Comparison of ENCODE assay signal across 8 cellular contexts in the genomic region with DNA sequence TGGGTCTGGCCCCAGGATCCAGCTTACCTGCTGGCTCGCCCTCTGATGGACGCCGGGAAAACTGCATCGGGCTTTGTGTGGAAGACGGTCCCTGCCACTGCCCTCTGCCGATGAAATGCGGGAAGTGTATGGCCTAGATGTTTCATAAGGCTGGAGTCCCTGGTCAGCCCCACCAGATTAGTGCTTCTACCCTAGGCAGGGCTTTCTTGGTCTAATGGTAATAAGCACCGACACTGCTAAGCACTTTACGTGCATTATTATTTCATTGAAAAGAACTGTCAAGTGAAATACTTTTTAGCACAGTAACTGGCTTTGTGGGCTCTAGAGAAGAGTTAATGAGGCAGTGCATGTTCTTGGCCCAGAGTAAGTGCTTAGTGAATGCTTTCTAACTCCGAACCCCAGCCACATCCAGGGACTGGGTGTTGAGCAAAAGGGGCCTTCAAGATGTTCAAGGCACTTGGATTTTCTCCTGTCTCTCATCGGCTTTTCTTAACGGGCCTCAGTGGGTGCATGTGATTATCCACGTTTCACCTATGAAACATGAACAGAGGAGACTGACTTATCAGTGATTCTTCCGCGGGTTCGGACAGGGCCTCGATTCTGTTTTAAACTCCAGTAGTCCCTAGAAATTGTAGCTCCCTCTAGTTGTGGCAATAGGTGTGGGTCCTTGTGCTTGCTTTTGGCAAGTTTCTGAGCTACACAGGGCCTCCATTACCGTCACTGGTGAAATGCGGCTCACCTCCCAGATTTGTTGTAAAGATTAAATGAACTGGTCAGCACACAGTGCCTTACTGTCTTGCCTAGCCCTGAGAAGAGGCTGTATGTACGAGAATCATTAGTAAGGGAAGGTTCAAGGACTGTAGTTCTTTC. TPM values are rescaled to one million over a fixed set of nuclear protein-coding genes. Genes with fewer than 3 reads are reported as not detected.
DNase-seq lines count a peak whose midpoint lies in the region; ATAC-seq, FAIRE-seq and TF ChIP-seq lines count a peak whose summit lies in the region.

No MANE protein-coding gene starts in this region.

- H3K4me3 ChIP-seq in skeletal muscle cell (ENCODE audit: low read depth, low read length), result no peak overlapping the region

- DNase-seq in GM12892 (ENCODE audit: insufficient read length) (peak; percentile 62), NCI-H2107 treated with DMSO at 0.1 percent for 48 hours (lab: John Stamatoyannopoulos, UW; ENCODE audit: unreplicated experiment) (peak; percentile 86), astrocyte of the hippocampus (ENCODE audit: low read depth, low spot score) (peak; percentile 97), hypothalamus (lab: John Stamatoyannopoulos, UW) (peak; percentile 12 to 95 (median 82)), skeletal muscle cell (ENCODE audit: low read depth) (peak; percentile 65)

- peak; percentile 42; the same call in 1 of the 2 replicates for TF ChIP-seq POLR2A in GM12892 (IDR thresholded peaks at IDR 0.05; ENCODE audit: low read depth, low read length)

- ATAC-seq in HG02973 (IDR thresholded peaks at IDR 0.05; ENCODE audit: unreplicated experiment) (peak; percentile 57), HG03469 (IDR thresholded peaks at IDR 0.05; ENCODE audit: unreplicated experiment) (no peak)

- FAIRE-seq in GM12892 (lab: Jason Lieb, UNC) (peak; percentile 82), TTC549 (lab: Jason Lieb, UNC) (peak; percentile 77)

RNA-seq across cellular contexts. Expression of a gene that starts 6.6 kb away (rescaled TPM):
- 82.9 TPM for polyA plus RNA-seq in GM12892 (2012; ENCODE audit: missing spikeins)

RNA-seq across cellular contexts. Expression of a gene that starts 21.8 kb away (rescaled TPM):
- polyA plus RNA-seq in GM12892 (2012; ENCODE audit: missing spikeins), result 6.9 TPM

RNA-seq across cellular contexts. Expression of a gene that starts 24.4 kb away (rescaled TPM):
- polyA plus RNA-seq in GM12892 (2012; ENCODE audit: missing spikeins), result 15.8 TPM

RNA-seq across cellular contexts. Expression of a gene that starts 30.6 kb away (rescaled TPM):
- polyA plus RNA-seq in GM12892 (2012; ENCODE audit: missing spikeins), result 2,883 TPM

RNA-seq across cellular contexts. Expression of a gene that starts 32.7 kb away (rescaled TPM):
- 18.7 TPM for polyA plus RNA-seq in GM12892 (2012; ENCODE audit: missing spikeins)
